8 cellular contexts compared by ENCODE assay signal in the genomic region with DNA sequence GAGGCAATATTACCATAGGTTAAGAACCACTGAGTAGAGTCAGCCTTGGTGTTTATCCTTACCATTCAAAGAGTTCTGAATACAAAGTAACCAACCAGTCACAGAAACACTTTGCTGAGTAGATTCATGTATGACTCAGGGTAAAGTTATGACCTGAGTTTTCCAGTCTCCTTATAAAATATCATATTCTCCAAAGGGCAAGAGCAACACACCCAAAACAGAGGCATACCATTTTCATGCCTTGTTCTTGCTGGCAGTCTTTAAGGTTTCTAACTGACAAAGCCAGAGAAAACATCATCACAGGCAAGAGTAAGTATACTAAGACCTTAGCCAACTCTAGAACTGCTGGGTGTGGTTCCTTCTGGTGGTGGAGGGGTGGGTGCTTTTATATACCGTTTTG. TPM values are rescaled to one million over a fixed set of nuclear protein-coding genes. Genes with fewer than 3 reads are reported as not detected.
DNase-seq lines count a peak whose midpoint lies in the region; ATAC-seq, FAIRE-seq and TF ChIP-seq lines count a peak whose summit lies in the region.

No MANE protein-coding gene starts in this region.

- whole genome bisulfite sequencing in GM23248 (ENCODE audit: low coverage in 1 of 2, low lambda C conversion rate in 2 of 2, missing lambda C conversion rate in 2 of 2), 2 experiments: 0 to 3% methylated on average over 1 of the region's 1 CpG

- FAIRE-seq in A204.1 (lab: Jason Lieb, UNC): peak; percentile 83

- H3K4me1 ChIP-seq in GM23248 (ENCODE audit: insufficient read depth) (peaks cover 59% of the 10 kb centered on the region), adipocyte (ENCODE audit: control insufficient read depth, insufficient read depth, low read length) (peaks cover 71% of the 10 kb centered on the region)

- H3K4me3 ChIP-seq in GM23248: peak overlapping the region; percentile 86
- H3K4me3 ChIP-seq in adipocyte (ENCODE audit: low read length): peak overlapping the region; percentile 88
- no peak overlapping the region for H3K4me3 ChIP-seq in kidney epithelial cell (ENCODE audit: low read depth, low read length)

- TF ChIP-seq CTCF in kidney epithelial cell (IDR thresholded peaks at IDR 0.05; ENCODE audit: insufficient read depth, low read length, poor library complexity, severe bottlenecking): no peak

- peak overlapping the region; percentile 91 for H3K27ac ChIP-seq in GM23248

- H2AFZ ChIP-seq in GM23248: no peak overlapping the region

- H4K20me1 ChIP-seq in GM23248 (ENCODE audit: insufficient read depth): peaks cover 8% of the 10 kb centered on the region; the same call in 1 of the 2 replicates

- ATAC-seq in GM18870 (IDR thresholded peaks at IDR 0.05; ENCODE audit: unreplicated experiment) (no peak), HG02885 (IDR thresholded peaks at IDR 0.05; ENCODE audit: poor library complexity, unreplicated experiment) (no peak)

- peak overlapping the region; percentile 95 for H3K4me2 ChIP-seq in GM23248 (ENCODE audit: unreplicated experiment)

- H3K9me3 ChIP-seq in GM23248 (ENCODE audit: low read depth) (no peaks in the 10 kb centered on the region), adipocyte (ENCODE audit: control insufficient read depth, low read length) (no peaks in the 10 kb centered on the region)

- H3F3A ChIP-seq in GM23248 (ENCODE audit: insufficient read depth): peaks cover 84% of the 10 kb centered on the region

- peak; percentile 93 for DNase-seq in GM23248
- peak; percentile 91 for DNase-seq in adipocyte (ENCODE audit: low read depth)
- peak; percentile 56 for DNase-seq in kidney epithelial cell (ENCODE audit: low read depth)
- no peak for DNase-seq in NAMALWA (ENCODE audit: low spot score)
- DNase-seq in Ammon's horn (ENCODE audit: low spot score): no peak

- peak overlapping the region; percentile 94 for H3K9ac ChIP-seq in GM23248
- peak overlapping the region; percentile 97 for H3K9ac ChIP-seq in adipocyte (ENCODE audit: low read length)

- H3K36me3 ChIP-seq in GM23248 (ENCODE audit: low read depth) (no peaks in the 10 kb centered on the region), adipocyte (ENCODE audit: control insufficient read depth, insufficient read depth, low read length, severe bottlenecking) (no peaks in the 10 kb centered on the region), kidney epithelial cell (ENCODE audit: control insufficient read depth, insufficient read depth, low read length) (no peaks in the 10 kb centered on the region)

- H3K79me2 ChIP-seq in GM23248 (ENCODE audit: insufficient read depth): peaks cover 68% of the 10 kb centered on the region

- no peaks in the 10 kb centered on the region for H3K27me3 ChIP-seq in GM23248 (replicated peaks; ENCODE audit: insufficient read depth)
- no peaks in the 10 kb centered on the region for H3K27me3 ChIP-seq in adipocyte (replicated peaks; ENCODE audit: control insufficient read depth, insufficient read depth, low read length)
- no peaks in the 10 kb centered on the region for H3K27me3 ChIP-seq in kidney epithelial cell (ENCODE audit: control insufficient read depth, insufficient read depth, low read length)

- no peaks in the 10 kb centered on the region for H3K9me2 ChIP-seq in GM23248 (ENCODE audit: insufficient read depth)

- in situ Hi-C loops in GM23248 (cut with MboI): no loop called here

RNA-seq across cellular contexts. Expression of a gene that starts 3.2 kb away (rescaled TPM):
- 199 and 210 TPM in 2 replicates for total RNA-seq in GM23248 (2014; rRNA removed; shearing (Covaris generic))
- 79.5 and 79.9 TPM in 2 replicates for polyA plus RNA-seq in GM23248 (2016; fragmentation: Nextera tagmentation; extraction: Ambion mirVana)
- total RNA-seq in kidney epithelial cell: 42.6 and 42.7 TPM in 2 replicates

RNA-seq across cellular contexts. Expression of a gene that starts 13.3 kb away (rescaled TPM):
- 66.9 and 113 TPM in 2 replicates for total RNA-seq in GM23248 (2014; rRNA removed; shearing (Covaris generic))
- 123 and 127 TPM in 2 replicates for polyA plus RNA-seq in GM23248 (2016; fragmentation: Nextera tagmentation; extraction: Ambion mirVana)
- total RNA-seq in kidney epithelial cell: 102 and 107 TPM in 2 replicates

RNA-seq across cellular contexts. Expression of a gene that starts 53.8 kb away (rescaled TPM):
- 1.8 and 4.3 TPM in 2 replicates for total RNA-seq in GM23248 (2014; rRNA removed; shearing (Covaris generic))
- 4.2 and 4.9 TPM in 2 replicates for polyA plus RNA-seq in GM23248 (2016; fragmentation: Nextera tagmentation; extraction: Ambion mirVana)
- total RNA-seq in kidney epithelial cell: 81.0 and 85.7 TPM in 2 replicates

Comparison
In these comparisons a context has a peak if more than half of its experiments do, and no peak if none do; other contexts are left out.
1. DNase-seq: peak in GM23248 (single experiment), adipocyte (single experiment) and kidney epithelial cell (single experiment); none in NAMALWA (single experiment) and Ammon's horn (single experiment).
2. RNA of a gene that starts 53.8 kb away (total RNA-seq): 81.0 to 85.7 TPM in kidney epithelial cell; 1.8 to 4.3 TPM in GM23248; every median in the first group is over 10 times any median in the second.